Comparison of ENCODE assay signal across 23 cellular contexts in the genomic region with DNA sequence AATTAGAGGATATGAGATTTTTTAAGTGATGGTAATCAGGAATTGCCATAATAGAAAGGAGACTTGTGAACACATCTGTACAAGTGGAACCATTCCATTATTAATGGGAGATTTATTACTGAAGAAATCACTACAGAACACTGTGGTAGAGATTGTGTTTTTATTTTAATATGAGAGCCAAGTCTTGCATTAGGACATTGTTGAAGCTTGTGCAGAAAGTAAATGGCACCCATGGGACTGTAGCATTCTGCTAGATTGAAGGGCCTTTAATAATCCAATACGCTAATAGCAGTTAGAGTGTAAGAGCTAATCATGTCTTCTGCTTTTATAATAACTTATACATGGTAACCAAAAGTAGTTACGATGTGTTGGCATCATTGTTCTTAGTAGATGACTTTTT.
DNase-seq lines count a peak whose midpoint lies in the region; ATAC-seq, FAIRE-seq and TF ChIP-seq lines count a peak whose summit lies in the region.
"Had no signal": no experiment of that assay in that cellular context is flagged by ENCODE, and none has a peak within 500 bp of the region (broad histone marks: within the 10 kb centered on the region; RNA-seq: fewer than 3 reads in every experiment).

No MANE protein-coding gene starts in this region.

- peaks cover 14% of the 10 kb centered on the region for H3K36me3 ChIP-seq in left ventricle myocardium inferior
- H3K36me3 ChIP-seq in astrocyte (ENCODE audit: insufficient read depth, low read length), result no peaks in the 10 kb centered on the region

- ATAC-seq in Right ventricle myocardium superior (ENCODE audit: poor library complexity) (peak; percentile 51), sciatic nerve (peak; percentile 66), HG03521 (IDR thresholded peaks at IDR 0.05; ENCODE audit: unreplicated experiment) (no peak)
- ATAC-seq: GM23338, HepG2 had no signal

- H3K27ac ChIP-seq in left ventricle myocardium inferior (replicated peaks) (no peak overlapping the region), astrocyte (ENCODE audit: low read depth, low read length) (no peak overlapping the region)
- H3K27ac ChIP-seq: C4-2B had no signal

- peaks cover 6% of the 10 kb centered on the region for H3K4me1 Mint-ChIP-seq in astrocyte (ENCODE audit: low read depth, unreplicated experiment)
- H3K4me1 Mint-ChIP-seq: GM23338 had no signal

- H3K9ac ChIP-seq in astrocyte (ENCODE audit: low read length), result no peak overlapping the region

- H3K36me3 Mint-ChIP-seq in astrocyte (ENCODE audit: low read depth, unreplicated experiment), result no peaks in the 10 kb centered on the region

- no peak overlapping the region for H2AFZ ChIP-seq in astrocyte (ENCODE audit: low read depth, low read length)
- H2AFZ ChIP-seq: GM23338 had no signal

- TF ChIP-seq CTCF in left ventricle myocardium inferior (IDR thresholded peaks at IDR 0.05; ENCODE audit: borderline replicate concordance) (no peak), D721Med (IDR thresholded peaks at IDR 0.05; ENCODE audit: insufficient read depth, missing control alignments) (no peak), astrocyte (IDR thresholded peaks at IDR 0.05; ENCODE audit: insufficient read depth, low read depth, low read length) (no peak)

- no peaks in the 10 kb centered on the region for H3K9me3 ChIP-seq in left ventricle myocardium inferior (replicated peaks)
- H3K9me3 ChIP-seq in astrocyte (ENCODE audit: insufficient read depth, low read depth, low read length), result no peaks in the 10 kb centered on the region
- H3K9me3 ChIP-seq: Caco-2 had no signal

- H3K9me3 Mint-ChIP-seq in astrocyte (ENCODE audit: unreplicated experiment), result no peaks in the 10 kb centered on the region
- H3K9me3 Mint-ChIP-seq: CD4-positive, alpha-beta T cell; GM23338 had no signal

- no peaks in the 10 kb centered on the region for H4K20me1 ChIP-seq in astrocyte (ENCODE audit: insufficient read depth, low read length)

- FAIRE-seq in D721Med (lab: Jason Lieb, UNC), result peak; percentile 41
- FAIRE-seq in astrocyte (lab: Jason Lieb, UNC), result peak; percentile 58
- FAIRE-seq: A204.1, GM12891, H54, HepG2 had no signal

- no peak overlapping the region for H3K4me3 Mint-ChIP-seq in astrocyte (ENCODE audit: unreplicated experiment)
- H3K4me3 Mint-ChIP-seq: CD4-positive, alpha-beta T cell; GM23338 had no signal

- H3K79me2 ChIP-seq in astrocyte (ENCODE audit: insufficient read depth, low read length), result no peaks in the 10 kb centered on the region

- H3K27ac Mint-ChIP-seq in astrocyte (ENCODE audit: unreplicated experiment), result no peak overlapping the region
- H3K27ac Mint-ChIP-seq: CD4-positive, alpha-beta T cell; GM23338 had no signal

- H3K4me3 ChIP-seq in left ventricle myocardium inferior, result no peak overlapping the region
- no peak overlapping the region for H3K4me3 ChIP-seq in astrocyte (ENCODE audit: insufficient read depth, low read depth, low read length)
- H3K4me3 ChIP-seq: GM23338 had no signal

- H3K4me1 ChIP-seq in left ventricle myocardium inferior (peaks cover 15% of the 10 kb centered on the region), astrocyte (ENCODE audit: insufficient read depth, low read length) (no peaks in the 10 kb centered on the region)
- H3K4me1 ChIP-seq: Caco-2 had no signal

- H3K27me3 Mint-ChIP-seq in astrocyte (ENCODE audit: low read depth, unreplicated experiment), result no peaks in the 10 kb centered on the region
- H3K27me3 Mint-ChIP-seq: CD4-positive, alpha-beta T cell had no signal

- H3K27me3 ChIP-seq in left ventricle myocardium inferior (ENCODE audit: low read depth) (no peaks in the 10 kb centered on the region), astrocyte (ENCODE audit: insufficient read depth, low read length) (no peaks in the 10 kb centered on the region)

- intact Hi-C loops in Right ventricle myocardium superior (cut with DNase I), result no loop called here
- intact Hi-C loops in left ventricle myocardium inferior (cut with micrococcal nuclease), result no loop called here
- intact Hi-C loops in sciatic nerve (cut with DNase I), result no loop called here

- DNase-seq in Right ventricle myocardium superior (no peak), left ventricle myocardium inferior (no peak), D721Med (ENCODE audit: insufficient read length, low spot score) (no peak), astrocyte (ENCODE audit: low read depth) (no peak), sciatic nerve (ENCODE audit: low spot score) (no peak), GM19240 (ENCODE audit: insufficient read length, low spot score) (no peak), GF-D8 (lab: John Stamatoyannopoulos, UW) (no peak)
- DNase-seq: ACHN; AML-193; Caco-2; CD4-positive, alpha-beta T cell; DMS53; DND-41; EL; HCEC 1CT; KG1 had no signal

- no peak overlapping the region for H3K4me2 ChIP-seq in astrocyte (ENCODE audit: low read length)
- H3K4me2 ChIP-seq: GM23338 had no signal
